19 cellular contexts compared by ENCODE assay signal in the genomic region with DNA sequence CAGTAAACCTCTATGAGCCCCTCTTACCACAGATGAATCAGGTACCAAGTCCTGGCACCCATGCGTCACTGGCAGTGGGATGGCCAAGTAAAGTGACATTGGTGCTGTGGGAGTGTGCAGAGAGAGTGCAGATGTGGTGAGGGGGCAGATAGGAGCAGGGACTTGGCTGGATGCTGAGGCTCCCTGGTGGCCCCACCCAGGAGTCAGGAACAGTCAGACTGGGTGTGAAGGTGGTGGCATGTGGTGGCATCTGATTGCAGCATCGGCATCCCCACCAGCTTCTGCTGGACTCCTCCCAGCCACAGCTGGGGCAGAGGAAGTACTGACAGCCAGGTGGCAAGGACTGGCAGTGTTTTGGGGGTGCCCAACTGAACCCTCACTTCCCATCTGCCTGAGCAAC.
"Had no signal": no experiment of that assay in that cellular context is flagged by ENCODE, and none has a peak within 500 bp of the region (broad histone marks: within the 10 kb centered on the region; RNA-seq: fewer than 3 reads in every experiment).

No MANE protein-coding gene starts in this region.

- H3K36me3 ChIP-seq: neural progenitor cell, pancreas, thoracic aorta, upper lobe of left lung had no signal

- DNase-seq: activated CD4-positive, alpha-beta T cell treated with anti-CD3 and anti-CD28 coated beads, Interleukin-2, amount 10 ng/mL, durations not matched to agents 7 days and 5 days; activated CD4-positive, CD25-positive, alpha-beta regulatory T cell; activated gamma-delta T cell treated with Interleukin-2 at 50 U/mL for 16 hours; activated naive CD8-positive, alpha-beta T cell treated with anti-CD3 and anti-CD28 coated beads, Interleukin-2, amount 10 ng/mL, durations not matched to agents 7 days and 5 days; activated T-cell treated with anti-CD3 and anti-CD28 coated beads for 4 hours; body of pancreas; effector memory CD8-positive, alpha-beta T cell; islet precursor cell; small intestine; stimulated activated CD4-positive, alpha-beta T cell treated with anti-CD3 and anti-CD28 coated beads, Interleukin-4, amount 100 ng/mL, for 1 hour; upper lobe of left lung had no signal

- H3K4me1 Mint-ChIP-seq: mesothelial cell of epicardium had no signal

- H3K4me1 ChIP-seq: pancreas had no signal

- H3K27me3 ChIP-seq: body of pancreas, hepatocyte, neural progenitor cell, pancreas, right lobe of liver, upper lobe of left lung had no signal

- ATAC-seq: body of pancreas; effector memory CD8-positive, alpha-beta T cell; pancreas; right lobe of liver had no signal

- H3K4me3 Mint-ChIP-seq: activated CD4-positive, alpha-beta T cell treated with anti-CD3 and anti-CD28 coated beads, Interleukin-2, amount 10 ng/mL, durations not matched to agents 7 days and 5 days; activated naive CD8-positive, alpha-beta T cell treated with anti-CD3 and anti-CD28 coated beads, Interleukin-2, amount 10 ng/mL, durations not matched to agents 7 days and 5 days; activated T-helper 1 cell treated with anti-CD3 and anti-CD28 coated beads, Interleukin-12 subunit alpha, Interleukin-12 subunit beta, Interleukin-2, Interleukin-4 antibody, amounts not matched to agents 30 ng/mL and 10 ng/mL and 1 ng/mL, durations not matched to agents 14 hours and 24 hours and 36 hours; effector memory CD8-positive, alpha-beta T cell; mesothelial cell of epicardium; neural progenitor cell had no signal

- H3K27ac Mint-ChIP-seq: activated CD4-positive, alpha-beta T cell treated with anti-CD3 and anti-CD28 coated beads, Interleukin-2, amount 10 ng/mL, durations not matched to agents 7 days and 5 days; activated naive CD8-positive, alpha-beta T cell treated with anti-CD3 and anti-CD28 coated beads, Interleukin-2, amount 10 ng/mL, durations not matched to agents 7 days and 5 days; activated T-helper 1 cell treated with anti-CD3 and anti-CD28 coated beads, Interleukin-12 subunit alpha, Interleukin-12 subunit beta, Interleukin-2, Interleukin-4 antibody, amounts not matched to agents 30 ng/mL and 10 ng/mL and 1 ng/mL, durations not matched to agents 14 hours and 24 hours and 36 hours; effector memory CD8-positive, alpha-beta T cell; mesothelial cell of epicardium; neural progenitor cell had no signal

- H3K4me3 ChIP-seq: body of pancreas, hepatocyte, lung, neural progenitor cell, pancreas, right lobe of liver, thoracic aorta, upper lobe of left lung had no signal

- H3K36me3 Mint-ChIP-seq: activated naive CD8-positive, alpha-beta T cell treated with anti-CD3 and anti-CD28 coated beads, Interleukin-2, amount 10 ng/mL, durations not matched to agents 7 days and 5 days; mesothelial cell of epicardium; neural progenitor cell had no signal

- H3K9me3 ChIP-seq: body of pancreas, pancreas, right lobe of liver, thoracic aorta, upper lobe of left lung had no signal

- H3K9me3 Mint-ChIP-seq: activated CD4-positive, alpha-beta T cell treated with anti-CD3 and anti-CD28 coated beads, Interleukin-2, amount 10 ng/mL, durations not matched to agents 7 days and 5 days; activated naive CD8-positive, alpha-beta T cell treated with anti-CD3 and anti-CD28 coated beads, Interleukin-2, amount 10 ng/mL, durations not matched to agents 7 days and 5 days; activated T-helper 1 cell treated with anti-CD3 and anti-CD28 coated beads, Interleukin-12 subunit alpha, Interleukin-12 subunit beta, Interleukin-2, Interleukin-4 antibody, amounts not matched to agents 30 ng/mL and 10 ng/mL and 1 ng/mL, durations not matched to agents 14 hours and 24 hours and 36 hours; effector memory CD8-positive, alpha-beta T cell; mesothelial cell of epicardium; neural progenitor cell had no signal

- H3K9ac ChIP-seq: neural progenitor cell had no signal

- H3K27ac ChIP-seq: body of pancreas, hepatocyte, neural progenitor cell, pancreas, thoracic aorta, upper lobe of left lung had no signal

- H3K27me3 Mint-ChIP-seq: activated CD4-positive, alpha-beta T cell treated with anti-CD3 and anti-CD28 coated beads, Interleukin-2, amount 10 ng/mL, durations not matched to agents 7 days and 5 days; activated naive CD8-positive, alpha-beta T cell treated with anti-CD3 and anti-CD28 coated beads, Interleukin-2, amount 10 ng/mL, durations not matched to agents 7 days and 5 days; effector memory CD8-positive, alpha-beta T cell had no signal
